ENCODE assay signal across 8 cellular contexts in the genomic region with DNA sequence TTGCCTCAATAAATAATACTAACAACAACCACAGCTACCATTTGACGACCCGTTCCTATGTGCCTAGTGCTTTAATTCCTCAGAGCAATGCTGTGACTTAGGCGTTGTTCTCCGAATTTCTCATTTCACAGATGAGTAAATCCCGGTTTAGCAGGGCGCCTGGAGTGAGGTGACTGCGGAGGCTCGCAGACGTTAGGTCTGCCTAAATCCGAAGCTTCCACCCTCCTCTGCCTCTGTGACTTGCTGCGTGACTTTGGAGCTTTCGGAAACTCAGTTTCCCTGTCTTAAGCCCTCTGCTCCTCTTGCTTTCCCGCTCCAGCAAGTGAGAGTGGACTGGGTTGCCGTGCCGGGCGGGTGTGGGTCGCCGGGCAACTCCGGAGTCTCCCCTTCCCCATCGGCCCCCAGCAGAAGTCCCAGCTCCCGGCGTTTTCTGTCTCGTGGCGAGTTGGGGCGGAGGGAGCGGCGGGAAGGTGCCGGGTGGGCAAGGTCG. TPM values are rescaled to one million over a fixed set of nuclear protein-coding genes. Genes with fewer than 3 reads are reported as not detected.
DNase-seq lines count a peak whose midpoint lies in the region; ATAC-seq and TF ChIP-seq lines count a peak whose summit lies in the region.

No MANE protein-coding gene starts in this region.

- no peak overlapping the region for H3K9ac ChIP-seq in colonic mucosa (ENCODE audit: low read depth in 2 of 2, low read length in 2 of 2)

- intact Hi-C loops in colonic mucosa (cut with DNase I), result no loop called here
- intact Hi-C loops in upper lobe of right lung (cut with DNase I), result no loop called here

- TF ChIP-seq CTCF in colonic mucosa (IDR thresholded peaks at IDR 0.05), result no peak
- no peak for TF ChIP-seq CTCF in upper lobe of right lung (IDR thresholded peaks at IDR 0.05)

- no peak overlapping the region for H3K27ac Mint-ChIP-seq in activated naive CD4-positive, alpha-beta T cell treated with anti-CD3 and anti-CD28 coated beads, Interleukin-2, amount 50 U/mL, for 24 hours
- no peak overlapping the region for H3K27ac Mint-ChIP-seq in naive B cell

- H3K9me3 ChIP-seq in colonic mucosa (no peaks in the 10 kb centered on the region), upper lobe of right lung (no peaks in the 10 kb centered on the region)

- H3K4me1 Mint-ChIP-seq in activated naive CD4-positive, alpha-beta T cell treated with anti-CD3 and anti-CD28 coated beads, Interleukin-2, amount 50 U/mL, for 24 hours, result peaks cover 13% of the 10 kb centered on the region
- H3K4me1 Mint-ChIP-seq in naive B cell, result peaks cover 33 to 42% (median 38%) of the 10 kb centered on the region in 3 donors

- H3K36me3 ChIP-seq in colonic mucosa (no peaks in the 10 kb centered on the region), upper lobe of right lung (peaks cover 2% of the 10 kb centered on the region)

- ATAC-seq in naive B cell (ENCODE audit: low read depth in 2 of 2) (no peak), upper lobe of right lung (no peak)

- CTCF ChIA-PET in HEK293T (lab: Yijun Ruan, JAX), result interaction anchor here (0.6 to 5.5 kb wide), 3 partner anchors 45 to 60 kb away, joined by 3 to 44 read pairs (median 5); no protein-coding TSS in a partner anchor

- H3K27me3 Mint-ChIP-seq in activated naive CD4-positive, alpha-beta T cell treated with anti-CD3 and anti-CD28 coated beads, Interleukin-2, amount 50 U/mL, for 24 hours, result peaks cover 35% of the 10 kb centered on the region
- H3K27me3 Mint-ChIP-seq in naive B cell, result peaks cover 29 to 52% (median 44%) of the 10 kb centered on the region in 3 donors

- peak overlapping the region; percentile 62 for H3K4me3 ChIP-seq in colonic mucosa
- H3K4me3 ChIP-seq in upper lobe of right lung, result peak overlapping the region; percentile 87

- H3K36me3 Mint-ChIP-seq in activated naive CD4-positive, alpha-beta T cell treated with anti-CD3 and anti-CD28 coated beads, Interleukin-2, amount 50 U/mL, for 24 hours, result no peaks in the 10 kb centered on the region
- H3K36me3 Mint-ChIP-seq in naive B cell, result peaks cover 0 to under 1% of the 10 kb centered on the region in 2 donors

- H3K4me1 ChIP-seq in colonic mucosa, result peaks cover 13% of the 10 kb centered on the region
- H3K4me1 ChIP-seq in upper lobe of right lung, result peaks cover 59% of the 10 kb centered on the region

- DNase-seq in activated naive CD4-positive, alpha-beta T cell treated with anti-CD3 and anti-CD28 coated beads, Interleukin-2, amount 50 U/mL, for 16 hours, result no peak
- DNase-seq in colonic mucosa (no peak), naive B cell (no peak), upper lobe of right lung (no peak), NCI-H2081 (lab: John Stamatoyannopoulos, UW) (no peak), HEK293T (ENCODE audit: extremely low spot score) (no peak)
- DNase-seq in activated effector memory CD4-positive, alpha-beta T cell treated with anti-CD3 and anti-CD28 coated beads, Interleukin-2, amount 50 U/mL, for 16 hours, result no peak

- no peak overlapping the region for H3K27ac ChIP-seq in colonic mucosa
- H3K27ac ChIP-seq in upper lobe of right lung, result peak overlapping the region; percentile 92

- peaks cover 50% of the 10 kb centered on the region for H3K27me3 ChIP-seq in colonic mucosa
- no peaks in the 10 kb centered on the region for H3K27me3 ChIP-seq in upper lobe of right lung

- POLR2A ChIA-PET in HEK293T (lab: Yijun Ruan, JAX), result no interaction called here

- H3K4me3 Mint-ChIP-seq in activated naive CD4-positive, alpha-beta T cell treated with anti-CD3 and anti-CD28 coated beads, Interleukin-2, amount 50 U/mL, for 24 hours, result peak overlapping the region; percentile 52
- peak overlapping the region; percentile 74 to 82 (median 78) for H3K4me3 Mint-ChIP-seq in naive B cell

- H3K9me3 Mint-ChIP-seq in activated naive CD4-positive, alpha-beta T cell treated with anti-CD3 and anti-CD28 coated beads, Interleukin-2, amount 50 U/mL, for 24 hours, result no peaks in the 10 kb centered on the region
- H3K9me3 Mint-ChIP-seq in naive B cell, result peaks cover 0 to 6% (median 3%) of the 10 kb centered on the region in 7 donors

TF ChIP-seq in HEK293T, 16 proteins besides CTCF, POLR2A, EP300 and RAD21:
- TF ChIP-seq FOXA1 (IDR thresholded peaks at IDR 0.05), result no peak
- TF ChIP-seq, protein P1, sequence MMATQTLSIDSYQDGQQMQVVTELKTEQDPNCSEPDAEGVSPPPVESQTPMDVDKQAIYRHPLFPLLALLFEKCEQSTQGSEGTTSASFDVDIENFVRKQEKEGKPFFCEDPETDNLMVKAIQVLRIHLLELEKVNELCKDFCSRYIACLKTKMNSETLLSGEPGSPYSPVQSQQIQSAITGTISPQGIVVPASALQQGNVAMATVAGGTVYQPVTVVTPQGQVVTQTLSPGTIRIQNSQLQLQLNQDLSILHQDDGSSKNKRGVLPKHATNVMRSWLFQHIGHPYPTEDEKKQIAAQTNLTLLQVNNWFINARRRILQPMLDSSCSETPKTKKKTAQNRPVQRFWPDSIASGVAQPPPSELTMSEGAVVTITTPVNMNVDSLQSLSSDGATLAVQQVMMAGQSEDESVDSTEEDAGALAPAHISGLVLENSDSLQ (IDR thresholded peaks at IDR 0.05), result no peak
- TF ChIP-seq FOXM1 (IDR thresholded peaks at IDR 0.05; ENCODE audit: borderline replicate concordance), result no peak
- no peak for TF ChIP-seq LEF1 (IDR thresholded peaks at IDR 0.05; ENCODE audit: borderline replicate concordance)
- no peak for TF ChIP-seq CTBP1 (IDR thresholded peaks at IDR 0.05; ENCODE audit: borderline replicate concordance)
- TF ChIP-seq SP1 (IDR thresholded peaks at IDR 0.05), result no peak

RNA-seq across cellular contexts. Expression of a gene that starts 0.7 kb away (rescaled TPM):
- total RNA-seq in colonic mucosa (1 to 10 TPM; 2.5 TPM), upper lobe of right lung (93.6 TPM)
- not detected for polyA plus RNA-seq in naive B cell (ENCODE audit: low read depth in 6 of 6)

RNA-seq across cellular contexts. Expression of a gene that starts 58.9 kb away (rescaled TPM):
- 1 to 10 TPM in 1 of 2 donors, under 1 TPM in 1; 0.32 to 4.7 TPM for total RNA-seq in colonic mucosa
- polyA plus RNA-seq in naive B cell (ENCODE audit: low read depth in 6 of 6), result 10 to 100 TPM in 4 of 6 donors, 1 to 10 TPM in 2; 6.3 to 20.4 (median 11.2) TPM
- 18.5 TPM for total RNA-seq in upper lobe of right lung

Comparison
In these comparisons a context has a peak if more than half of its experiments do, and no peak if none do; other contexts are left out.
1. RNA of a gene that starts 0.7 kb away (total RNA-seq): 93.6 TPM in upper lobe of right lung (single experiment); 2.5 TPM in colonic mucosa; every median in the first group is over 10 times any median in the second.